Comparison of ENCODE assay signal across 35 cellular contexts in the genomic region with DNA sequence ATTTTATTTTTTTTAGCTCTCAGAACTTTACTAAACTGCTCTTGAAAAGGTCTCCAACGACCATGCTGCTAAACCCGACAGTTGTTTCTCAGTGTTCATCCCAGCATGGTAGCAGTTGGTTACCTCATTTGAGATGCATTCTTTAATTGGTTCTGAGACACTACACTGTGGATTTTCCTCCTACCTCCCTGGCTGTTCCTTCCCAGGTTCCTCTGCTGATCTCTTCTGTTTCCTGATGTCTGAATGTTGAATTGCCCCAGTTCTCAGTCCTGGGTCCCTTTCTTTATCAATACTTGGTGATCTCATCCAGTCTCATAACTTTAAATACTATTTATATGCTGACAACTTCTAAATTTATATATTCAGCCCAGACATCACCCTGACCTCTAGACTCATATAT.
"Had no signal": no experiment of that assay in that cellular context is flagged by ENCODE, and none has a peak within 500 bp of the region (broad histone marks: within the 10 kb centered on the region; RNA-seq: fewer than 3 reads in every experiment).

No MANE protein-coding gene starts in this region.

- H3K9me3 ChIP-seq: MG63 had no signal

- H3K36me3 ChIP-seq: MG63 had no signal

- DNase-seq: Karpas-422, Kasumi-1, MG63, MM.1S, MV-4-11, NCI-H1048, NCI-H1092, NCI-H1092 treated with DMSO at 0.1 percent for 48 hours, NCI-H1105, NCI-H1105 treated with DMSO at 0.1 percent for 48 hours, NCI-H1417, NCI-H1417 treated with DMSO at 0.1 percent for 48 hours, NCI-H1436, NCI-H1436 treated with DMSO at 0.1 percent for 48 hours, NCI-H146, NCI-H1694, NCI-H1694 treated with DMSO at 0.1 percent for 48 hours, NCI-H187, NCI-H187 treated with DMSO at 0.1 percent for 48 hours, NCI-H1930, NCI-H2029, NCI-H2029 treated with DMSO at 0.1 percent for 48 hours, NCI-H2081, NCI-H2081 treated with DMSO at 0.1 percent for 48 hours, NCI-H2171, NCI-H2171 treated with DMSO at 0.1 percent for 48 hours, NCI-H2227 treated with DMSO at 0.1 percent for 48 hours, NCI-H226, NCI-H345, NCI-H446, NCI-H446 treated with DMSO at 0.1 percent for 48 hours, NCI-H510A, NCI-H510A treated with DMSO at 0.1 percent for 48 hours, NCI-H524, NCI-H524 treated with DMSO at 0.1 percent for 48 hours had no signal

- H3K27me3 ChIP-seq: MG63 had no signal

- H3K4me3 ChIP-seq: MG63 had no signal
